ENCODE assay signal across 19 cellular contexts in the genomic region with DNA sequence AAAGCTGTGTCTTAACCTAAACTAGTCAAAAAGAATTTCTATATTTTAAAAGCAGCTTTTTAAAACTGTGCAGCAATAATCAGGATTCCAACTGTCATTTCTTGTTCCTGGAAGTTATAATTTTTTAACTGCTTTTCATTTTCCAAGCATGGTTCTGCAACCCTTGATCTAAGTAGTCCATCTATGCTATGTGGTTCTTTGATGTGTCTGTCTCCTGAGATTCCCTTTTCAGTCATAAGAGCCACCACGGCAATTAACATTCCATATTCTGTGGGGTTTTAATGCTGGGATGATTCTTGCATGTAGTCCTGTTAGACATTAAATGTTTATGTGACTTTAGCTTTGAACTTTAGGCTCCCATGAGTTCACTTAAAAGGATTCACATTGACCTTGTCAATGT.
"Had no signal": no experiment of that assay in that cellular context is flagged by ENCODE, and none has a peak within 500 bp of the region (broad histone marks: within the 10 kb centered on the region; RNA-seq: fewer than 3 reads in every experiment).

No MANE protein-coding gene starts in this region.

- H3K9ac ChIP-seq: neural progenitor cell had no signal

- DNase-seq: activated gamma-delta T cell treated with Interleukin-2 at 50 U/mL for 16 hours; activated T-cell treated with anti-CD3 and anti-CD28 coated beads, Interleukin-2, amount 50 U/mL, for 1 hour; aorta; effector CD8-positive, alpha-beta T cell; foreskin keratinocyte; glutamatergic neuron; kidney glomerular epithelial cell; left lung; naive thymus-derived CD8-positive, alpha-beta T cell; spleen; stimulated activated CD4-positive, alpha-beta T cell treated with anti-CD3 and anti-CD28 coated beads, Interleukin-4, amount 100 ng/mL, for 1 hour; stimulated activated naive CD4-positive, alpha-beta T cell; T-helper 17 cell; testis; upper lobe of left lung had no signal

- H3K4me1 ChIP-seq: left lung, spleen, upper lobe of left lung had no signal

- ATAC-seq: foreskin keratinocyte; left lung; naive thymus-derived CD8-positive, alpha-beta T cell; T-helper 17 cell had no signal

- H2AFZ ChIP-seq: hepatocyte, neural progenitor cell had no signal

- H3K4me3 ChIP-seq: hepatocyte, left lung, lung, neural progenitor cell, spleen, testis, upper lobe of left lung had no signal

- H3K79me2 ChIP-seq: hepatocyte had no signal

- H3K9me3 ChIP-seq: spleen, testis, upper lobe of left lung had no signal

- H3K27ac ChIP-seq: foreskin keratinocyte, hepatocyte, left lung, neural progenitor cell, testis, upper lobe of left lung, VCaP had no signal

- H3K4me2 ChIP-seq: hepatocyte, neural progenitor cell had no signal

- H3K27me3 ChIP-seq: foreskin keratinocyte, hepatocyte, left lung, neural progenitor cell, spleen, testis, upper lobe of left lung had no signal

- H3K36me3 ChIP-seq: left lung, neural progenitor cell, spleen had no signal
